ENCODE assay signal across 26 cellular contexts in genomic region chr3:62918752-62919151, GRCh38. TPM values are rescaled to one million over a fixed set of nuclear protein-coding genes. Genes with fewer than 3 reads are reported as not detected.
"Had no signal": no experiment of that assay in that cellular context is flagged by ENCODE, and none has a peak within 500 bp of the region (broad histone marks: within the 10 kb centered on the region; RNA-seq: fewer than 3 reads in every experiment).

No MANE protein-coding gene starts in this region.

- H3K4me1 ChIP-seq: esophagus squamous epithelium, gastrocnemius medialis, heart right ventricle, left lung, lower lobe of right lung had no signal

- H3K27me3 ChIP-seq: esophagus squamous epithelium, gastrocnemius medialis, heart right ventricle, left lung had no signal

- H3K36me3 ChIP-seq: esophagus squamous epithelium, gastrocnemius medialis, heart right ventricle, left lung, lower lobe of right lung had no signal

- H3K27ac ChIP-seq: epithelial cell of prostate, esophagus squamous epithelium, gastrocnemius medialis, heart right ventricle, left lung, lower lobe of right lung had no signal

- H3K4me3 ChIP-seq: esophagus squamous epithelium, gastrocnemius medialis, heart right ventricle, left lung, lower lobe of right lung had no signal

- DNase-seq: cortex of kidney; effector CD8-positive, alpha-beta T cell; effector memory CD8-positive, alpha-beta T cell; endodermal cell; erythroblast; esophagus squamous epithelium; foreskin fibroblast; foreskin melanocyte; gastrocnemius medialis; glutamatergic neuron; head of caudate nucleus; heart right ventricle; hypothalamus; immature natural killer cell; islet precursor cell; kidney; kidney glomerular epithelial cell; left lung; left ventricle myocardium superior; lower lobe of right lung; mesenchymal stem cell had no signal

- H3K9me3 ChIP-seq: esophagus squamous epithelium, gastrocnemius medialis, heart right ventricle, lower lobe of right lung had no signal

- ATAC-seq: effector memory CD8-positive, alpha-beta T cell; esophagus mucosa; gastrocnemius medialis; heart right ventricle; left lung; left ventricle myocardium superior; lower lobe of right lung had no signal

RNA-seq across cellular contexts. Expression of gene CADPS, which starts 43.5 kb away (rescaled TPM):
- total RNA-seq: dermis microvascular lymphatic vessel endothelial cell, glomerular endothelial cell, lung microvascular endothelial cell had no signal
- polyA plus RNA-seq: immature natural killer cell had no signal
